In genomic region chrX:13762015-13762414, GRCh38 we compare ENCODE assay signal across 17 cellular contexts. TPM values are rescaled to one million over a fixed set of nuclear protein-coding genes. Genes with fewer than 3 reads are reported as not detected.
A peak's percentile ranks its signal among the peaks of the same experiment; 100 is the strongest.
DNase-seq lines count a peak whose midpoint lies in the region; ATAC-seq, FAIRE-seq and TF ChIP-seq lines count a peak whose summit lies in the region.
"Had no signal": no experiment of that assay in that cellular context is flagged by ENCODE, and none has a peak within 500 bp of the region (broad histone marks: within the 10 kb centered on the region; RNA-seq: fewer than 3 reads in every experiment).

No MANE protein-coding gene starts in this region.

- H3K4me3 ChIP-seq in BLaER1 (no peak overlapping the region), Karpas-422 (ENCODE audit: low read length) (no peak overlapping the region), transverse colon (no peak overlapping the region)
- H3K4me3 ChIP-seq: K562 had no signal

- TF ChIP-seq EP300 in transverse colon (IDR thresholded peaks at IDR 0.05; ENCODE audit: low read depth), result no peak

- DNase-seq in Karpas-422 (no peak), chondrocyte (ENCODE audit: low spot score) (no peak), NCI-H2227 (lab: John Stamatoyannopoulos, UW; ENCODE audit: unreplicated experiment) (no peak), GM20000 (ENCODE audit: low spot score) (no peak), transverse colon (no peak)
- DNase-seq in activated naive CD8-positive, alpha-beta T cell treated with anti-CD3 and anti-CD28 coated beads, Interleukin-2, amount 50 U/mL, for 24 hours, result no peak
- DNase-seq: CD4-positive, alpha-beta T cell; DND-41; GDM1; NCI-H1048; NCI-H146; NCI-H2081 treated with DMSO at 0.1 percent for 48 hours; NCI-H345; NCI-H526 treated with DMSO at 0.1 percent for 48 hours had no signal

- in situ Hi-C loops in transverse colon (cut with MboI; ENCODE audit: low pct_ligation_motif_present in 1 of 4, low pct_unique_long_range_greater_than_20kb in 1 of 4, low sequenced_read_pairs in 3 of 4), result loop anchor here in 2 of 4 donors (25.0 kb wide), 2 partner anchors 250 to 275 kb away; partner anchors contain the start of gene GEMIN8 (in 2 of the 2)

- no peak for TF ChIP-seq CTCF in chondrocyte (IDR thresholded peaks at IDR 0.05)
- no peak for TF ChIP-seq CTCF in GM20000 (IDR thresholded peaks at IDR 0.05; ENCODE audit: extremely low read depth, missing control alignments)
- no peak for TF ChIP-seq CTCF in transverse colon (IDR thresholded peaks at IDR 0.05)

- no peak overlapping the region for H2AFZ ChIP-seq in Karpas-422 (ENCODE audit: low read length)

- intact Hi-C loops in transverse colon (cut with DNase I; ENCODE audit: low total_unique reads), result no loop called here

- H3K9ac ChIP-seq in BLaER1, result peak overlapping the region; percentile 12; the same call in 1 of the 2 replicates
- H3K9ac ChIP-seq in Karpas-422 (ENCODE audit: low read length), result no peak overlapping the region

- H4K20me1 ChIP-seq in BLaER1, result no peaks in the 10 kb centered on the region
- no peaks in the 10 kb centered on the region for H4K20me1 ChIP-seq in Karpas-422 (ENCODE audit: insufficient read depth, low read depth, low read length)

- WGBS in transverse colon (ENCODE audit: low coverage in 1 of 2), 2 donors, result 80 to 83% methylated on average over 2 of the region's 2 CpGs

- H3K9me3 ChIP-seq in BLaER1 (no peaks in the 10 kb centered on the region), Karpas-422 (ENCODE audit: low read length) (no peaks in the 10 kb centered on the region), transverse colon (no peaks in the 10 kb centered on the region)

- no peak for ATAC-seq in activated naive CD8-positive, alpha-beta T cell treated with anti-CD3 and anti-CD28 coated beads, Interleukin-2, amount 50 U/mL, for 24 hours
- ATAC-seq: K562 had no signal

- H3K27ac Mint-ChIP-seq in chondrocyte (ENCODE audit: unreplicated experiment), result peak overlapping the region; percentile 36
- no peak overlapping the region for H3K27ac Mint-ChIP-seq in activated naive CD8-positive, alpha-beta T cell treated with anti-CD3 and anti-CD28 coated beads, Interleukin-2, amount 50 U/mL, for 24 hours
- H3K27ac Mint-ChIP-seq: CD4-positive, alpha-beta T cell had no signal

- H3K36me3 ChIP-seq in BLaER1, result peaks cover 58% of the 10 kb centered on the region
- H3K36me3 ChIP-seq in Karpas-422 (ENCODE audit: insufficient read depth, low read length), result peaks cover 77% of the 10 kb centered on the region
- no peaks in the 10 kb centered on the region for H3K36me3 ChIP-seq in transverse colon

- no peaks in the 10 kb centered on the region for H3K27me3 Mint-ChIP-seq in chondrocyte (ENCODE audit: low read depth)
- no peaks in the 10 kb centered on the region for H3K27me3 Mint-ChIP-seq in activated naive CD8-positive, alpha-beta T cell treated with anti-CD3 and anti-CD28 coated beads, Interleukin-2, amount 50 U/mL, for 24 hours
- H3K27me3 Mint-ChIP-seq: CD4-positive, alpha-beta T cell had no signal

- H3K4me1 Mint-ChIP-seq in chondrocyte (ENCODE audit: low read depth), result peaks cover 16% of the 10 kb centered on the region
- peaks cover 20% of the 10 kb centered on the region for H3K4me1 Mint-ChIP-seq in activated naive CD8-positive, alpha-beta T cell treated with anti-CD3 and anti-CD28 coated beads, Interleukin-2, amount 50 U/mL, for 24 hours

- H3K9me3 Mint-ChIP-seq in chondrocyte (ENCODE audit: low read depth), result peaks cover 2% of the 10 kb centered on the region
- no peaks in the 10 kb centered on the region for H3K9me3 Mint-ChIP-seq in activated naive CD8-positive, alpha-beta T cell treated with anti-CD3 and anti-CD28 coated beads, Interleukin-2, amount 50 U/mL, for 24 hours
- H3K9me3 Mint-ChIP-seq: CD4-positive, alpha-beta T cell had no signal

- H3K4me3 Mint-ChIP-seq in chondrocyte (ENCODE audit: unreplicated experiment), result no peak overlapping the region
- no peak overlapping the region for H3K4me3 Mint-ChIP-seq in activated naive CD8-positive, alpha-beta T cell treated with anti-CD3 and anti-CD28 coated beads, Interleukin-2, amount 50 U/mL, for 24 hours
- H3K4me3 Mint-ChIP-seq: CD4-positive, alpha-beta T cell had no signal

- H3K4me1 ChIP-seq in BLaER1 (peaks cover 93% of the 10 kb centered on the region), Karpas-422 (ENCODE audit: low read length) (peaks cover 47% of the 10 kb centered on the region), transverse colon (peaks cover 0 to 3% (median 1%) of the 10 kb centered on the region in 4 donors)

- H3K79me2 ChIP-seq in Karpas-422 (ENCODE audit: low read length), result no peaks in the 10 kb centered on the region

- no peaks in the 10 kb centered on the region for H3K9me2 ChIP-seq in Karpas-422 (replicated peaks; ENCODE audit: insufficient read depth, low read length)

- H3K27me3 ChIP-seq in BLaER1, result peaks cover 42% of the 10 kb centered on the region
- no peaks in the 10 kb centered on the region for H3K27me3 ChIP-seq in Karpas-422 (ENCODE audit: low read length)
- no peaks in the 10 kb centered on the region for H3K27me3 ChIP-seq in transverse colon

- TF ChIP-seq POLR2A in transverse colon (IDR thresholded peaks at IDR 0.05), result no peak

- H3K4me2 ChIP-seq in BLaER1, result peak overlapping the region; percentile 76
- no peak overlapping the region for H3K4me2 ChIP-seq in Karpas-422 (ENCODE audit: low read depth, low read length, poor library complexity, severe bottlenecking)

- H3K27ac ChIP-seq in BLaER1, result peak overlapping the region; percentile 83
- H3K27ac ChIP-seq in Karpas-422 (ENCODE audit: low read length), result peak overlapping the region; percentile 39; the same call in 1 of the 2 replicates
- H3K27ac ChIP-seq in transverse colon, result no peak overlapping the region

- H3K36me3 Mint-ChIP-seq in chondrocyte (ENCODE audit: low read depth), result peaks cover 22% of the 10 kb centered on the region
- peaks cover 25% of the 10 kb centered on the region for H3K36me3 Mint-ChIP-seq in activated naive CD8-positive, alpha-beta T cell treated with anti-CD3 and anti-CD28 coated beads, Interleukin-2, amount 50 U/mL, for 24 hours (ENCODE audit: low read depth)

- FAIRE-seq in islet of Langerhans (lab: Jason Lieb, UNC), result peak; percentile 96

RNA-seq across cellular contexts. Expression of gene OFD1, which starts 27.5 kb away (rescaled TPM):
- 68.4 and 76.3 TPM in 2 replicates for total RNA-seq in Karpas-422 (2014; rRNA removed; shearing (Covaris generic); ENCODE audit: low replicate concordance)
- total RNA-seq in chondrocyte (17.8 to 19.4 TPM (median 18.1 TPM) in 3 replicates), transverse colon (100 to 1,000 TPM in 1 of 4 donors, 10 to 100 TPM in 3; 27.2 to 184 (median 62.8) TPM)

RNA-seq across cellular contexts. Expression of gene TRAPPC2, which starts 27.6 kb away (rescaled TPM):
- total RNA-seq in Karpas-422 (2014; rRNA removed; shearing (Covaris generic); ENCODE audit: low replicate concordance), result 29.5 and 60.5 TPM in 2 replicates
- total RNA-seq in chondrocyte (15.4 to 17.3 TPM (median 15.9 TPM) in 3 replicates), transverse colon (10 to 100 TPM; 14.2 to 25.9 (median 15.1) TPM)

RNA-seq across cellular contexts. Expression of gene GPM6B, which starts 54.9 kb away (rescaled TPM):
- total RNA-seq in Karpas-422 (2014; rRNA removed; shearing (Covaris generic); ENCODE audit: low replicate concordance), result not detected in 2 replicates
- total RNA-seq in chondrocyte (6.4 to 31.7 TPM (median 28.8 TPM) in 3 replicates), transverse colon (1 to 10 TPM; 1.5 to 7.6 (median 5.0) TPM)
- total RNA-seq: CD4-positive, alpha-beta T cell; K562 had no signal

Comparison
In these comparisons a context has a peak if more than half of its experiments do, and no peak if none do; other contexts are left out.
1. H3K27ac ChIP-seq: peak in BLaER1 (single experiment) and Karpas-422 (single experiment); none in transverse colon (0 of 4).